ENCODE assay signal across 1 cellular context in the genomic region with DNA sequence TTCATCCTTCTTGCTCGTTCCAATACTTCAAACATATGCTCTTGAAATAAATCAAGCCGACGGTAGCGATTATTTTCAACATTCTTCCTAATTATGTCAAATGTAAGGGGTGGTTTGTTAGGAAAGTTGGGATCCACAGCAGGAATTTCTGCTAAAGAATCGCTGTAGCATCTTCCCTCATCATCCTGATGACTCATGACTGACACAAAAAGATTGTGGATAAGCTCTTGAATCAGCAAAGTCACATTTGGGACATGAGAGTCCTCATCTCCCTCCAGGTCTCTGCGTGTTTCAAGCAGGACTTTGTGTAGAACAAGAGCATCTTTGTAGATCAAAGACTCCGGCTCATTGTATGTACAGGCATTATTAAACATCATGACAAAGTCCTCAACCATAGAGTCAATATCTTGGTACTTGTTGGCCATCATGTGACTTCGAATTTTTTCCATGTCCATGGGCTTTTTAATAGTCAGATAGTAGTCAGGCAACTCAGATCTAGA.
TF ChIP-seq lines count a peak whose summit lies in the region.

No MANE protein-coding gene starts in this region.

TF ChIP-seq in HepG2, 621 proteins besides CTCF, POLR2A, EP300 and RAD21 (continued from another document):
- TF ChIP-seq, protein P1, sequence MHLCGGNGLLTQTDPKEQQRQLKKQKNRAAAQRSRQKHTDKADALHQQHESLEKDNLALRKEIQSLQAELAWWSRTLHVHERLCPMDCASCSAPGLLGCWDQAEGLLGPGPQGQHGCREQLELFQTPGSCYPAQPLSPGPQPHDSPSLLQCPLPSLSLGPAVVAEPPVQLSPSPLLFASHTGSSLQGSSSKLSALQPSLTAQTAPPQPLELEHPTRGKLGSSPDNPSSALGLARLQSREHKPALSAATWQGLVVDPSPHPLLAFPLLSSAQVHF (CRISPR knock-in tag; IDR thresholded peaks at IDR 0.05) = no peak
- TF ChIP-seq KDM5B (CRISPR knock-in tag; IDR thresholded peaks at IDR 0.05; ENCODE audit: borderline replicate concordance) (no peak), ZNF564 (CRISPR knock-in tag; IDR thresholded peaks at IDR 0.05) (no peak)
